Comparison of ENCODE assay signal across 15 cellular contexts in the genomic region with DNA sequence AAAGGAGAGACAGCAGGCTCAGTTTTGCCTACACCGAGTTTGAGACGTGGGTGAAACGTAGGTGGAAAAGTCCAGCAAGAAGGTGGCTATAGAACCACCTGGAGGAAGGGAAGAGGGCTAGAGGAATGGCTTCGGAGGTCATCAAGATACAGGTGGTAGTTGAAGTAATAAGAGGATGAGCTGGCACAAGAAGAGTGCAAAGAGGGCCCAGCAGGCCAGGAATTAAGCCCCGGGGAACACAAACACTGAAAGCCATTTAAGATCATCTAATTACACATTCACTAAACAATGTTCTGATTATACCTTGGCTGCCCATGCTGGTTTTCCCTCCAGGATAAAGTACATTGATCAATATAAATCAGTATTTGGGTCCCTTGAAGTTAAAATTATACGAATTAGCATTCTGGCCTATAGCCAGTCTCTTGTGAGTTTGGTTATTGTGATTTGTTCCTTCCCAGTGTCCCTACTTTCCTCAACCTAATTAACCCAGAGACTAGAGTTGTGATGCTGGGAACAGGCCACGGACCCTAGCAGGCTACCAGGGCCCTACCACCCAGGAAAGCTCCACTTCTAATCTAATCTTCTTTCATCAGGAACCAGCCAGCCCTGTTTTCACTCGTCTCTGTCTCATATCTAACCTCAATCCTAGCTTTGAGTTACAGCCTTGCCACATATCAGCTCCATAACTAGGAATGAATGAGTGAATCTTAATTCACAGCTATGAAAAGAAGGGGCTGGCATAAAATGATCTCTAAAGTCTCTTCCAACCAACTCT. TPM values are rescaled to one million over a fixed set of nuclear protein-coding genes. Genes with fewer than 3 reads are reported as not detected.
A peak's percentile ranks its signal among the peaks of the same experiment; 100 is the strongest.
DNase-seq lines count a peak whose midpoint lies in the region; ATAC-seq and TF ChIP-seq lines count a peak whose summit lies in the region.
"Had no signal": no experiment of that assay in that cellular context is flagged by ENCODE, and none has a peak within 500 bp of the region (broad histone marks: within the 10 kb centered on the region; RNA-seq: fewer than 3 reads in every experiment).

No MANE protein-coding gene starts in this region.

- DNase-seq in right cardiac atrium (no peak), left ventricle myocardium superior (no peak), neural crest cell (ENCODE audit: low read depth, low spot score) (no peak), A673 (ENCODE audit: low spot score) (no peak), kidney glomerular epithelial cell (lab: John Stamatoyannopoulos, UW) (no peak)
- DNase-seq: CD4-positive, CD25-positive, alpha-beta regulatory T cell; GOT3; left lung; NCI-H1436 treated with DMSO at 0.1 percent for 48 hours; Peyer's patch had no signal

- H3K27me3 ChIP-seq in right cardiac atrium (ENCODE audit: control insufficient read depth, insufficient read depth) (no peaks in the 10 kb centered on the region), A673 (replicated peaks; ENCODE audit: insufficient read depth, low read depth, low read length, poor library complexity) (no peaks in the 10 kb centered on the region)
- H3K27me3 ChIP-seq: left lung, Peyer's patch had no signal

- H3K27ac Mint-ChIP-seq in brain: peak overlapping the region in 4 of 5 experiments; percentile 28 to 72 (median 29)
- peak overlapping the region; percentile 10 for H3K27ac Mint-ChIP-seq in neural crest cell (ENCODE audit: unreplicated experiment)
- H3K27ac Mint-ChIP-seq: progenitor cell of endocrine pancreas had no signal

- H3K4me3 ChIP-seq in right cardiac atrium (ENCODE audit: low read length): no peak overlapping the region
- H3K4me3 ChIP-seq in A673 (ENCODE audit: low read depth, low read length, poor library complexity, severe bottlenecking): no peak overlapping the region
- H3K4me3 ChIP-seq: left lung, Peyer's patch had no signal

- 83% methylated on average over 8 of the region's 8 CpGs for WGBS in right cardiac atrium

- H3K9me3 ChIP-seq in right cardiac atrium (ENCODE audit: control insufficient read depth, low read length) (no peaks in the 10 kb centered on the region), A673 (ENCODE audit: low read depth, low read length, poor library complexity, severe bottlenecking) (no peaks in the 10 kb centered on the region)
- H3K9me3 ChIP-seq: left lung, Peyer's patch had no signal

- BruUV-seq in A673 (replicated peaks; lab: Mats Ljungman, UMichigan): no TSS peak

- H3K36me3 Mint-ChIP-seq in brain (peaks cover 73% of the 10 kb centered on the region), neural crest cell (ENCODE audit: low read depth) (peaks cover 12% of the 10 kb centered on the region)

- H3K4me3 Mint-ChIP-seq in brain (no peak overlapping the region), neural crest cell (no peak overlapping the region)
- H3K4me3 Mint-ChIP-seq: CD4-positive, CD25-positive, alpha-beta regulatory T cell; central memory CD8-positive, alpha-beta T cell had no signal

- peaks cover 12% of the 10 kb centered on the region for H3K36me3 ChIP-seq in A673 (ENCODE audit: insufficient read depth, low read length, poor library complexity, severe bottlenecking)

- H3K27me3 Mint-ChIP-seq in brain: no peaks in the 10 kb centered on the region
- no peaks in the 10 kb centered on the region for H3K27me3 Mint-ChIP-seq in neural crest cell (ENCODE audit: low read depth)
- H3K27me3 Mint-ChIP-seq: CD4-positive, CD25-positive, alpha-beta regulatory T cell; central memory CD8-positive, alpha-beta T cell; progenitor cell of endocrine pancreas had no signal

- H3K27ac ChIP-seq in right cardiac atrium (ENCODE audit: low read length): peak overlapping the region; percentile 19
- H3K27ac ChIP-seq in A673 (ENCODE audit: low read depth, low read length, poor library complexity, severe bottlenecking): no peak overlapping the region

- CTCF ChIA-PET in A673 (lab: Charles Lee): interaction anchor here (2.6 kb wide), 1 partner anchor 65 kb away, joined by 19 read pairs; no protein-coding TSS in a partner anchor

- H3K4me1 Mint-ChIP-seq in brain: no peaks in the 10 kb centered on the region
- H3K4me1 Mint-ChIP-seq in neural crest cell: no peaks in the 10 kb centered on the region
- H3K4me1 Mint-ChIP-seq: central memory CD8-positive, alpha-beta T cell had no signal

- POLR2A ChIA-PET in A673 (lab: Charles Lee; ENCODE audit: low non-redundant PET): no interaction called here

- intact Hi-C loops in right cardiac atrium (cut with DNase I): no loop called here
- intact Hi-C loops in left ventricle myocardium superior (cut with micrococcal nuclease): no loop called here
- intact Hi-C loops in A673 (cut with micrococcal nuclease; ENCODE audit: unreplicated experiment): no loop called here

- ATAC-seq in right cardiac atrium (no peak), left ventricle myocardium superior (no peak), HG03378 (IDR thresholded peaks at IDR 0.05; ENCODE audit: unreplicated experiment) (no peak), GM18511 (IDR thresholded peaks at IDR 0.05; ENCODE audit: unreplicated experiment) (no peak)

- H3K4me1 ChIP-seq in right cardiac atrium (ENCODE audit: control insufficient read depth, insufficient read depth, low read length): peaks cover 6% of the 10 kb centered on the region
- peaks cover 21% of the 10 kb centered on the region for H3K4me1 ChIP-seq in A673 (ENCODE audit: insufficient read depth, low read length, poor library complexity, severe bottlenecking)
- H3K4me1 ChIP-seq: Peyer's patch had no signal

- H3K9me3 Mint-ChIP-seq in brain: no peaks in the 10 kb centered on the region
- H3K9me3 Mint-ChIP-seq in neural crest cell: no peaks in the 10 kb centered on the region
- H3K9me3 Mint-ChIP-seq: CD4-positive, CD25-positive, alpha-beta regulatory T cell; central memory CD8-positive, alpha-beta T cell had no signal

- TF ChIP-seq CTCF in brain (conservative IDR thresholded peaks at IDR 0.05) (no peak), neural crest cell (conservative IDR thresholded peaks at IDR 0.05) (no peak), A673 (conservative IDR thresholded peaks at IDR 0.05; ENCODE audit: low read depth, low read length) (no peak)

RNA-seq across cellular contexts. Expression of a gene that starts 26.4 kb away (rescaled TPM):
- total RNA-seq in right cardiac atrium (10 to 100 TPM; 20.0 to 36.3 (median 23.9) TPM), left ventricle myocardium superior (20.8 TPM), neural crest cell (45.8 and 46.6 TPM in 2 replicates), A673 (2021) (46.9 and 52.5 TPM in 2 replicates)
- polyA plus RNA-seq in right cardiac atrium (14.2 TPM), brain (ENCODE audit: insufficient read depth, low read depth, low replicate concordance) (11.4 TPM)

RNA-seq across cellular contexts. Expression of a gene that starts 56.6 kb away (rescaled TPM):
- 10 to 100 TPM; 24.9 to 32.7 (median 29.0) TPM for total RNA-seq in right cardiac atrium
- 13.3 TPM for polyA plus RNA-seq in right cardiac atrium
- total RNA-seq in left ventricle myocardium superior: 23.6 TPM
- 15.6 TPM for polyA plus RNA-seq in brain (ENCODE audit: insufficient read depth, low read depth, low replicate concordance)
- 70.5 and 71.7 TPM in 2 replicates for total RNA-seq in neural crest cell
- 18.0 and 25.5 TPM in 2 replicates for total RNA-seq in A673 (2021)
